ENCODE assay signal across 24 cellular contexts in the genomic region with DNA sequence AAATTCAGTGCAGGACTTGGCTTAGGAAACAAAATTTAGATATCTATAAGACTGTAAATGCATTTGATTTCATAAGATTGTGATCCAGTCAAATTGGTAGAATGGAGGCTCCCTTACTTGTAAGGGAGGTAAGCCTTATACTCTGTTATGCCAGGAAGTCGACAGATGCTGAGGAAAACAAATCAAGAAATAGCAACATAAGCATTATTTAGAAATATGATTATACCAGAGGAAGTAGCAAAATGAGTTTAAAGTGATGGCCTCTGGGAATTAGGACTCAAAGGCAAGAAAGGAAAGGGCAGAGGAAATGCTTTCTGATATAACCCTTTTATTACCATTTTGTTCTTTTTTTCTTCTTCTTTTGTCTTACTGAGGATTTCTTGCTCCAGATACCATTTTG.
"Had no signal": no experiment of that assay in that cellular context is flagged by ENCODE, and none has a peak within 500 bp of the region (broad histone marks: within the 10 kb centered on the region; RNA-seq: fewer than 3 reads in every experiment).

No MANE protein-coding gene starts in this region.

- H3K36me3 ChIP-seq: left lung, lower lobe of right lung, ovary, right atrium auricular region, stomach, thyroid gland, transverse colon, upper lobe of left lung had no signal

- H3K36me3 Mint-ChIP-seq: naive thymus-derived CD8-positive, alpha-beta T cell; stimulated activated naive B cell treated with anti-CD40 and anti-IgM and Interleukin-4, amounts not matched to agents 10 μg/mL and 1 μg/mL and 100 μg/mL, for 72 hours had no signal

- H3K27ac Mint-ChIP-seq: naive thymus-derived CD8-positive, alpha-beta T cell; progenitor cell of endocrine pancreas; stimulated activated naive B cell treated with anti-CD40 and anti-IgM and Interleukin-4, amounts not matched to agents 10 μg/mL and 1 μg/mL and 100 μg/mL, for 72 hours had no signal

- H3K4me3 ChIP-seq: left lung, lower lobe of right lung, ovary, right atrium auricular region, skin epidermis, stomach, testis, thyroid gland, transverse colon, upper lobe of left lung had no signal

- FAIRE-seq: keratinocyte had no signal

- H3K4me1 ChIP-seq: testis had no signal

- DNase-seq: hippocampal formation; left colon; left lung; lower lobe of right lung; mammary epithelial cell; mesenchymal stem cell; naive thymus-derived CD8-positive, alpha-beta T cell; ovary; stimulated activated CD4-positive, alpha-beta T cell treated with anti-CD3 and anti-CD28 coated beads, Interleukin-12 subunit alpha, Interleukin-12 subunit beta, amount 100 ng/mL, for 4 hours; stimulated activated CD4-positive, alpha-beta T cell treated with anti-CD3 and anti-CD28 coated beads, Interleukin-15, amount 100 ng/mL, for 24 hours; stimulated activated CD4-positive, alpha-beta T cell treated with anti-CD3 and anti-CD28 coated beads, Interleukin-2, amount 100 ng/mL, for 24 hours; stimulated activated CD4-positive, alpha-beta T cell treated with anti-CD3 and anti-CD28 coated beads, Interleukin-4, amount 100 ng/mL, for 1 hour; stimulated activated naive B cell treated with anti-CD40 and anti-IgM and Interleukin-4, amounts not matched to agents 10 μg/mL and 1 μg/mL and 100 μg/mL, for 72 hours; stimulated activated naive CD8-positive, alpha-beta T cell treated with anti-CD3 and anti-CD28 coated beads, Interleukin-15, Interleukin-2, amounts not matched to agents 100 U/mL and 50 U/mL, for 24 hours; stomach; testis; thyroid gland; transverse colon; upper lobe of left lung had no signal

- H3K27ac ChIP-seq: left lung, lower lobe of right lung, ovary, right atrium auricular region, skin epidermis, stomach, testis, thyroid gland, transverse colon, upper lobe of left lung had no signal

- H3K27me3 ChIP-seq: left lung, ovary, right atrium auricular region, testis, thyroid gland, transverse colon, upper lobe of left lung had no signal

- ATAC-seq: left colon; left lung; lower lobe of right lung; naive thymus-derived CD8-positive, alpha-beta T cell; sciatic nerve; stimulated activated naive B cell treated with anti-CD40 and anti-IgM and Interleukin-4, amounts not matched to agents 10 μg/mL and 1 μg/mL and 100 μg/mL, for 72 hours; stimulated activated naive CD8-positive, alpha-beta T cell treated with anti-CD3 and anti-CD28 coated beads, Interleukin-15, Interleukin-2, amounts not matched to agents 100 U/mL and 50 U/mL, for 24 hours had no signal

- H3K4me3 Mint-ChIP-seq: naive thymus-derived CD8-positive, alpha-beta T cell; stimulated activated naive B cell treated with anti-CD40 and anti-IgM and Interleukin-4, amounts not matched to agents 10 μg/mL and 1 μg/mL and 100 μg/mL, for 72 hours had no signal

- H3K9me3 ChIP-seq: left lung, lower lobe of right lung, ovary, right atrium auricular region, stomach, testis, thyroid gland, transverse colon, upper lobe of left lung had no signal
